Comparison of ENCODE assay signal across 1 cellular context in genomic region chr12:56117778-56118687, GRCh38.
TF ChIP-seq lines count a peak whose summit lies in the region.

Gene ZC3H10, plus strand, starts transcription at chr12:56118266. Its CDS starts 2,297 bp downstream, at chr12:56120563.

TF ChIP-seq in GM12878, 131 proteins besides CTCF, POLR2A, EP300 and RAD21 (continued from another document and continues in another):
- TF ChIP-seq CEBPZ (IDR thresholded peaks at IDR 0.05; ENCODE audit: low read depth, low read length) (peak; percentile 35; the same call in 1 of the 2 replicates), IKZF1 (conservative IDR thresholded peaks at IDR 0.05) (peak; percentile 98), EZH2 (IDR thresholded peaks at IDR 0.05; ENCODE audit: borderline replicate concordance, control insufficient read depth, low read depth, low read length) (no peak), MAX (IDR thresholded peaks at IDR 0.05; ENCODE audit: low read depth, low read length) (peak; percentile 96), SREBF1 (IDR thresholded peaks at IDR 0.05; ENCODE audit: low read length) (peak; percentile 54; the same call in 1 of the 2 replicates), MXI1 (IDR thresholded peaks at IDR 0.05; ENCODE audit: low read depth, low read length) (peak; percentile 99), STAT1 (conservative IDR thresholded peaks at IDR 0.05) (peak; percentile 87; the same call in 1 of the 2 replicates), EED (IDR thresholded peaks at IDR 0.05; ENCODE audit: low read depth) (no peak), GATAD2B (conservative IDR thresholded peaks at IDR 0.05; ENCODE audit: low read depth) (peak; percentile 70), PBX3 (IDR thresholded peaks at IDR 0.05; ENCODE audit: insufficient replicate concordance, low read depth, low read length) (peak; percentile 73), IKZF2 (IDR thresholded peaks at IDR 0.05) (no peak), CHD1 (IDR thresholded peaks at IDR 0.05; ENCODE audit: low read depth, low read length) (no peak), SMAD1 (IDR thresholded peaks at IDR 0.05; ENCODE audit: low read depth, partially characterized antibody) (peak; percentile 73), NR2C1 (IDR thresholded peaks at IDR 0.05) (peak; percentile 98), ESRRA (IDR thresholded peaks at IDR 0.05; ENCODE audit: low read length) (peak; percentile 72; the same call in 1 of the 2 replicates), MEF2B (IDR thresholded peaks at IDR 0.05; ENCODE audit: partially characterized antibody, poor library complexity, severe bottlenecking) (peak; percentile 69), KDM1A (IDR thresholded peaks at IDR 0.05; ENCODE audit: borderline replicate concordance) (no peak), CUX1 (IDR thresholded peaks at IDR 0.05; ENCODE audit: insufficient replicate concordance, low read depth, low read length) (no peak), CBX3 (IDR thresholded peaks at IDR 0.05; ENCODE audit: borderline replicate concordance, low read depth) (no peak), SMC3 (IDR thresholded peaks at IDR 0.05; ENCODE audit: borderline replicate concordance, low read length) (no peak), FOS (IDR thresholded peaks at IDR 0.05; ENCODE audit: borderline replicate concordance, extremely low read depth, insufficient read length) (no peak), ELK1 (IDR thresholded peaks at IDR 0.05; ENCODE audit: low read depth, low read length) (peak; percentile 96), BRCA1 (IDR thresholded peaks at IDR 0.05; ENCODE audit: low read depth, low read length) (0 out of 2 replicates have a peak, but pooled peaks have one; percentile 18), TCF3 (IDR thresholded peaks at IDR 0.05; ENCODE audit: borderline replicate concordance, insufficient read depth, low read depth, low read length) (0 out of 2 replicates have a peak, but pooled peaks have one; percentile 49), ZSCAN29 (IDR thresholded peaks at IDR 0.05) (no peak), BHLHE40 (IDR thresholded peaks at IDR 0.05; ENCODE audit: borderline replicate concordance in 1 of 2, low read depth in 2 of 2, low read length in 1 of 2) (peak; percentile 95 to 97), PAX8 (IDR thresholded peaks at IDR 0.05) (no peak), POU2F2 (IDR thresholded peaks at IDR 0.05; ENCODE audit: borderline replicate concordance, low read depth, low read length) (peak; percentile 99), SMAD5 (IDR thresholded peaks at IDR 0.05; ENCODE audit: low read depth) (peak; percentile 97), E2F8 (IDR thresholded peaks at IDR 0.05; ENCODE audit: low read depth, partially characterized antibody) (peak; percentile 95), POLR2AphosphoS2 (IDR thresholded peaks at IDR 0.05; ENCODE audit: low read depth, low read length) (peak; percentile 99), ZZZ3 (IDR thresholded peaks at IDR 0.05; ENCODE audit: control insufficient read depth, insufficient read length, low read depth) (no peak), PML (IDR thresholded peaks at IDR 0.05; ENCODE audit: low read length) (peak; percentile 98), WRNIP1 (IDR thresholded peaks at IDR 0.05; ENCODE audit: borderline replicate concordance, low read depth, low read length) (no peak), SUPT20H (IDR thresholded peaks at IDR 0.05; ENCODE audit: borderline replicate concordance, control insufficient read depth, low read depth, low read length) (no peak), CREM (IDR thresholded peaks at IDR 0.05; ENCODE audit: low read depth) (peak; percentile 91), TCF7 (IDR thresholded peaks at IDR 0.05; ENCODE audit: borderline replicate concordance) (no peak), NFYA (IDR thresholded peaks at IDR 0.05; ENCODE audit: borderline replicate concordance, low read depth, low read length) (no peak), KAT2A (conservative IDR thresholded peaks at IDR 0.05; ENCODE audit: control insufficient read depth, low read depth, low read length) (no peak), RELA (IDR thresholded peaks at IDR 0.05; ENCODE audit: borderline replicate concordance, partially characterized antibody) (peak; percentile 80), RFX5 (IDR thresholded peaks at IDR 0.05; ENCODE audit: low read depth, low read length) (no peak; the same call in 1 of the 2 replicates), E4F1 (IDR thresholded peaks at IDR 0.05; ENCODE audit: borderline replicate concordance, partially characterized antibody) (peak; percentile 98), ZNF24 (IDR thresholded peaks at IDR 0.05) (no peak), IRF4 (IDR thresholded peaks at IDR 0.05; ENCODE audit: low read depth, low read length) (peak; percentile 61), HDAC6 (IDR thresholded peaks at IDR 0.05; ENCODE audit: unreplicated experiment) (no peak), TBL1XR1 (IDR thresholded peaks at IDR 0.05; ENCODE audit: low read depth, low read length) (peak; percentile 84; the same call in 1 of the 2 replicates), MLLT1 (IDR thresholded peaks at IDR 0.05) (peak; percentile 47)
